29 cellular contexts compared by ENCODE assay signal in genomic region chr18:74127483-74127750, GRCh38. TPM values are rescaled to one million over a fixed set of nuclear protein-coding genes. Genes with fewer than 3 reads are reported as not detected.
"Had no signal": no experiment of that assay in that cellular context is flagged by ENCODE, and none has a peak within 500 bp of the region (broad histone marks: within the 10 kb centered on the region; RNA-seq: fewer than 3 reads in every experiment).

No MANE protein-coding gene starts in this region.

- H3K27ac ChIP-seq: body of pancreas, epithelial cell of prostate, esophagus squamous epithelium, neutrophil, prostate gland, sigmoid colon, tibial artery, upper lobe of right lung had no signal

- DNase-seq: activated B cell treated with CpG ODN at 0.5 μM for 24 hours; activated CD4-positive, alpha-beta T cell treated with anti-CD3 and anti-CD28 coated beads for 36 hours; activated CD8-positive, alpha-beta memory T cell treated with anti-CD3 and anti-CD28 coated beads, Interleukin-2, amount 10 ng/mL, durations not matched to agents 7 days and 5 days; activated CD8-positive, alpha-beta T cell treated with anti-CD3 and anti-CD28 coated beads, Interleukin-2, amount 10 ng/mL, durations not matched to agents 7 days and 5 days; activated T-cell treated with anti-CD3 and anti-CD28 coated beads, Interleukin-2, amount 50 U/mL, for 48 hours; aorta; body of pancreas; cerebellar nuclear complex; cortex of kidney; esophagus squamous epithelium; left colon; naive thymus-derived CD8-positive, alpha-beta T cell; retina; sigmoid colon; small intestine; stimulated activated CD4-positive, alpha-beta T cell treated with anti-CD3 and anti-CD28 coated beads, Interleukin-4, amount 100 ng/mL, for 24 hours; T-helper 1 cell; tibial artery; upper lobe of right lung had no signal

- H3K4me3 Mint-ChIP-seq: activated B cell treated with CpG ODN at 0.5 μM for 24 hours; activated CD4-positive, alpha-beta T cell treated with anti-CD3 and anti-CD28 coated beads for 36 hours; activated CD8-positive, alpha-beta memory T cell treated with anti-CD3 and anti-CD28 coated beads, Interleukin-2, amount 10 ng/mL, durations not matched to agents 7 days and 5 days; activated CD8-positive, alpha-beta T cell treated with anti-CD3 and anti-CD28 coated beads, Interleukin-2, amount 10 ng/mL, durations not matched to agents 7 days and 5 days; activated naive CD4-positive, alpha-beta T cell treated with anti-CD3 and anti-CD28 coated beads, Interleukin-2, amount 50 U/mL, for 24 hours; memory B cell; naive thymus-derived CD8-positive, alpha-beta T cell; stimulated activated effector memory CD8-positive, alpha-beta T cell treated with anti-CD3 and anti-CD28 coated beads, Interleukin-12 subunit alpha, Interleukin-12 subunit beta, amount 100 ng/mL, for 72 hours; stimulated activated naive CD8-positive, alpha-beta T cell treated with anti-CD3 and anti-CD28 coated beads, Interleukin-15, Interleukin-2, amounts not matched to agents 100 ng/mL and 50 ng/mL, for 24 hours; T-helper 2 cell treated with Interferon-gamma antibody and Interleukin-4, amounts not matched to agents 5 μg/mL and 100 μg/mL, for 36 hours had no signal

- H3K27ac Mint-ChIP-seq: activated B cell treated with CpG ODN at 0.5 μM for 24 hours; activated CD4-positive, alpha-beta T cell treated with anti-CD3 and anti-CD28 coated beads for 36 hours; activated CD8-positive, alpha-beta memory T cell treated with anti-CD3 and anti-CD28 coated beads, Interleukin-2, amount 10 ng/mL, durations not matched to agents 7 days and 5 days; activated CD8-positive, alpha-beta T cell treated with anti-CD3 and anti-CD28 coated beads, Interleukin-2, amount 10 ng/mL, durations not matched to agents 7 days and 5 days; activated naive CD4-positive, alpha-beta T cell treated with anti-CD3 and anti-CD28 coated beads, Interleukin-2, amount 50 U/mL, for 24 hours; activated T-helper 2 cell treated with anti-CD3 and anti-CD28 coated beads, Interferon-gamma antibody, Interleukin-2, Interleukin-4, amounts not matched to agents 10 μg/mL and 5 μg/mL and 100 μg/mL, durations not matched to agents 14 hours and 24 hours and 36 hours; memory B cell; stimulated activated effector memory CD8-positive, alpha-beta T cell treated with anti-CD3 and anti-CD28 coated beads, Interleukin-12 subunit alpha, Interleukin-12 subunit beta, amount 100 ng/mL, for 72 hours; stimulated activated naive CD8-positive, alpha-beta T cell treated with anti-CD3 and anti-CD28 coated beads, Interleukin-15, Interleukin-2, amounts not matched to agents 100 ng/mL and 50 ng/mL, for 24 hours; T-helper 2 cell treated with Interferon-gamma antibody and Interleukin-4, amounts not matched to agents 5 μg/mL and 100 μg/mL, for 36 hours had no signal

- H3K27me3 ChIP-seq: body of pancreas, esophagus squamous epithelium, sigmoid colon, tibial artery, upper lobe of right lung had no signal

- H3K4me3 ChIP-seq: body of pancreas, esophagus squamous epithelium, prostate gland, sigmoid colon, tibial artery, upper lobe of right lung had no signal

- H3K9me3 ChIP-seq: body of pancreas, esophagus squamous epithelium, neutrophil, prostate gland, sigmoid colon, tibial artery, upper lobe of right lung had no signal

- H3K4me1 ChIP-seq: body of pancreas, esophagus squamous epithelium, prostate gland, tibial artery, upper lobe of right lung had no signal

- H3K36me3 Mint-ChIP-seq: activated CD8-positive, alpha-beta memory T cell treated with anti-CD3 and anti-CD28 coated beads, Interleukin-2, amount 10 ng/mL, durations not matched to agents 7 days and 5 days; naive thymus-derived CD8-positive, alpha-beta T cell; stimulated activated effector memory CD8-positive, alpha-beta T cell treated with anti-CD3 and anti-CD28 coated beads, Interleukin-12 subunit alpha, Interleukin-12 subunit beta, amount 100 ng/mL, for 72 hours had no signal

- H3K9me3 Mint-ChIP-seq: activated B cell treated with CpG ODN at 0.5 μM for 24 hours; activated naive CD4-positive, alpha-beta T cell treated with anti-CD3 and anti-CD28 coated beads, Interleukin-2, amount 50 U/mL, for 24 hours; activated T-helper 2 cell treated with anti-CD3 and anti-CD28 coated beads, Interferon-gamma antibody, Interleukin-2, Interleukin-4, amounts not matched to agents 10 μg/mL and 5 μg/mL and 100 μg/mL, durations not matched to agents 14 hours and 24 hours and 36 hours; memory B cell; naive thymus-derived CD8-positive, alpha-beta T cell; stimulated activated effector memory CD8-positive, alpha-beta T cell treated with anti-CD3 and anti-CD28 coated beads, Interleukin-12 subunit alpha, Interleukin-12 subunit beta, amount 100 ng/mL, for 72 hours; stimulated activated naive CD8-positive, alpha-beta T cell treated with anti-CD3 and anti-CD28 coated beads, Interleukin-15, Interleukin-2, amounts not matched to agents 100 ng/mL and 50 ng/mL, for 24 hours; T-helper 2 cell treated with Interferon-gamma antibody and Interleukin-4, amounts not matched to agents 5 μg/mL and 100 μg/mL, for 36 hours had no signal

- H3K27me3 Mint-ChIP-seq: activated CD4-positive, alpha-beta T cell treated with anti-CD3 and anti-CD28 coated beads for 36 hours; activated CD8-positive, alpha-beta memory T cell treated with anti-CD3 and anti-CD28 coated beads, Interleukin-2, amount 10 ng/mL, durations not matched to agents 7 days and 5 days; activated naive CD4-positive, alpha-beta T cell treated with anti-CD3 and anti-CD28 coated beads, Interleukin-2, amount 50 U/mL, for 24 hours; memory B cell; naive thymus-derived CD8-positive, alpha-beta T cell; stimulated activated naive CD8-positive, alpha-beta T cell treated with anti-CD3 and anti-CD28 coated beads, Interleukin-15, Interleukin-2, amounts not matched to agents 100 ng/mL and 50 ng/mL, for 24 hours had no signal

- H3K36me3 ChIP-seq: esophagus squamous epithelium, neutrophil, prostate gland, sigmoid colon, tibial artery, upper lobe of right lung had no signal

- ATAC-seq: activated CD4-positive, alpha-beta T cell treated with anti-CD3 and anti-CD28 coated beads for 36 hours; activated CD8-positive, alpha-beta memory T cell treated with anti-CD3 and anti-CD28 coated beads, Interleukin-2, amount 10 ng/mL, durations not matched to agents 7 days and 5 days; activated CD8-positive, alpha-beta T cell treated with anti-CD3 and anti-CD28 coated beads, Interleukin-2, amount 10 ng/mL, durations not matched to agents 7 days and 5 days; body of pancreas; left colon; naive thymus-derived CD8-positive, alpha-beta T cell; stimulated activated effector memory CD8-positive, alpha-beta T cell treated with anti-CD3 and anti-CD28 coated beads, Interleukin-12 subunit alpha, Interleukin-12 subunit beta, amount 100 ng/mL, for 72 hours; upper lobe of right lung had no signal

- H3K4me1 Mint-ChIP-seq: activated B cell treated with CpG ODN at 0.5 μM for 24 hours; activated CD8-positive, alpha-beta memory T cell treated with anti-CD3 and anti-CD28 coated beads, Interleukin-2, amount 10 ng/mL, durations not matched to agents 7 days and 5 days; activated naive CD4-positive, alpha-beta T cell treated with anti-CD3 and anti-CD28 coated beads, Interleukin-2, amount 50 U/mL, for 24 hours; memory B cell; naive thymus-derived CD8-positive, alpha-beta T cell; stimulated activated effector memory CD8-positive, alpha-beta T cell treated with anti-CD3 and anti-CD28 coated beads, Interleukin-12 subunit alpha, Interleukin-12 subunit beta, amount 100 ng/mL, for 72 hours had no signal

RNA-seq across cellular contexts. Expression of gene FBXO15, which starts 20.2 kb away (rescaled TPM):
- total RNA-seq: lower leg skin had no signal
